In genomic region chr4:61220556-61220955, GRCh38 we compare ENCODE assay signal across 25 cellular contexts. TPM values are rescaled to one million over a fixed set of nuclear protein-coding genes. Genes with fewer than 3 reads are reported as not detected.
"Had no signal": no experiment of that assay in that cellular context is flagged by ENCODE, and none has a peak within 500 bp of the region (broad histone marks: within the 10 kb centered on the region; RNA-seq: fewer than 3 reads in every experiment).

No MANE protein-coding gene starts in this region.

- H3K27me3 ChIP-seq: left lung, neural progenitor cell, neutrophil, right atrium auricular region, right lobe of liver, stomach, testis, thyroid gland, transverse colon, upper lobe of right lung had no signal

- H3K9ac ChIP-seq: neural progenitor cell, parathyroid adenoma had no signal

- H3K27ac ChIP-seq: left lung, lower lobe of right lung, neural progenitor cell, neutrophil, parathyroid adenoma, right atrium auricular region, right lobe of liver, stomach, testis, thyroid gland, transverse colon, upper lobe of right lung had no signal

- H3K79me2 ChIP-seq: parathyroid adenoma had no signal

- H3K4me2 ChIP-seq: neural progenitor cell, smooth muscle cell had no signal

- DNase-seq: hippocampal formation; kidney; left colon; left lung; lower lobe of right lung; mammary epithelial cell; mesenchymal stem cell; naive thymus-derived CD8-positive, alpha-beta T cell; occipital lobe; right lobe of liver; stimulated activated CD4-positive, alpha-beta T cell treated with anti-CD3 and anti-CD28 coated beads, Interleukin-15, amount 100 ng/mL, for 24 hours; stimulated activated CD4-positive, alpha-beta T cell treated with anti-CD3 and anti-CD28 coated beads, Interleukin-2, amount 100 ng/mL, for 24 hours; stimulated activated CD4-positive, alpha-beta T cell treated with anti-CD3 and anti-CD28 coated beads, Interleukin-4, amount 100 ng/mL, for 1 hour; stimulated activated naive B cell treated with anti-CD40 and anti-IgM and Interleukin-4, amounts not matched to agents 10 μg/mL and 1 μg/mL and 100 μg/mL, for 72 hours; stimulated activated naive CD8-positive, alpha-beta T cell treated with anti-CD3 and anti-CD28 coated beads, Interleukin-15, Interleukin-2, amounts not matched to agents 100 U/mL and 50 U/mL, for 24 hours; stomach; testis; thyroid gland; transverse colon; upper lobe of right lung had no signal

- H3K4me3 ChIP-seq: left lung, lower lobe of right lung, neural progenitor cell, right atrium auricular region, right lobe of liver, smooth muscle cell, stomach, testis, thyroid gland, transverse colon, upper lobe of right lung had no signal

- ATAC-seq: left colon; left lung; lower lobe of right lung; naive thymus-derived CD8-positive, alpha-beta T cell; right lobe of liver; stimulated activated naive B cell treated with anti-CD40 and anti-IgM and Interleukin-4, amounts not matched to agents 10 μg/mL and 1 μg/mL and 100 μg/mL, for 72 hours; stimulated activated naive CD8-positive, alpha-beta T cell treated with anti-CD3 and anti-CD28 coated beads, Interleukin-15, Interleukin-2, amounts not matched to agents 100 U/mL and 50 U/mL, for 24 hours; upper lobe of right lung had no signal

- H2AFZ ChIP-seq: neural progenitor cell, parathyroid adenoma had no signal

- H3K36me3 ChIP-seq: left lung, lower lobe of right lung, neural progenitor cell, neutrophil, right atrium auricular region, right lobe of liver, stomach, thyroid gland, transverse colon, upper lobe of right lung had no signal

- H3K9me3 ChIP-seq: left lung, lower lobe of right lung, neutrophil, right atrium auricular region, right lobe of liver, stomach, testis, thyroid gland, transverse colon, upper lobe of right lung had no signal

- H3K4me1 ChIP-seq: left lung, lower lobe of right lung, parathyroid adenoma, right atrium auricular region, right lobe of liver, stomach, testis, thyroid gland, transverse colon, upper lobe of right lung had no signal

RNA-seq across cellular contexts. Expression of gene ADGRL3, which starts 20.4 kb away (rescaled TPM):
- polyA plus RNA-seq: naive thymus-derived CD8-positive, alpha-beta T cell had no signal
